In the genomic region with DNA sequence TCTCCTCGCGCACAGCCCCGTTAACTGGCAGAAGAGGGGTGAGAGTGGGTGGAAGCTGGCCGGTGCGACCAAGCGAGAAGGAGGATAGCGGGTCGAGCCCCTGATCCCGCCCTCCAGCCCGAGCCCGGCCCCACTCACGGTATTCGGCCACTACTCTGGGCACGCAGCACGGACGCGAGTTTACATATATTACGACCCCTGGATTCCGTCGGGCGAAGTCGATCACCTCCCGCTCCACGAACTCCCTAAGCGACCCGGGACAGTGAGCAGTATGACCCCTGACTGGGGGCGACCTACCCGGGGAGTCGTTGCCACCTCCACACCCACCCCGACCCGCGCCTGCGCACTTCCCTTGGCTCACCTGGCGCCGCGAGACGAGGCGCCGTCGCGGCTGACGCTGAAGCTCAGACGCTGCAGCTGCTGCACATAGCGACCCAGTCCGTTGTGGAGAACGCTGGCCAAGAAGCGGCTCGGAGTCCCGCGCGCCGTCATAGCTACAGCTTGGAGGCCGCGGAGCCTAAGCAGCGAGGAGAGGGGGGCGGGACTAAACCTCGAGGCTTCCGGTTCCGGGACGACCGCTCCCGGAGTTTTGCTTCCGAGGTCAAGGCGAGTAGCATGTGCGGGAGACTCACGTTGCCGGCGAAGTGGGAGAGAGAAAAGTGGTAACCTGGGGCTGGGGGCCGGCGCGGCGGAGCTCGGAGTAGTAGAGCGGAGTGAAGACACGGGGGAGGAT, we compare ENCODE assay signal across 1 cellular context.
A peak's percentile ranks its signal among the peaks of the same experiment; 100 is the strongest.
TF ChIP-seq lines count a peak whose summit lies in the region.

A gene (minus strand): TSS at position 546 of the 733 bp plus-strand sequence. CDS start 54 bp downstream, at position 492.
A gene (plus strand): TSS at position 592 of the 733 bp plus-strand sequence. CDS start 668 bp downstream, outside the sequence.

TF ChIP-seq in GM12878, 131 proteins besides CTCF, POLR2A, EP300 and RAD21 (continued from another document):
- TF ChIP-seq TBL1XR1 (IDR thresholded peaks at IDR 0.05; ENCODE audit: low read depth, low read length) (0 out of 2 replicates have a peak, but pooled peaks have one; percentile 42), CHD1 (IDR thresholded peaks at IDR 0.05; ENCODE audit: low read depth, low read length) (no peak), TARDBP (IDR thresholded peaks at IDR 0.05; ENCODE audit: borderline replicate concordance) (no peak), FOXK2 (IDR thresholded peaks at IDR 0.05) (peak; percentile 74)
